In genomic region chr1:161163793-161164192, GRCh38 we compare ENCODE assay signal across 16 cellular contexts. TPM values are rescaled to one million over a fixed set of nuclear protein-coding genes. Genes with fewer than 3 reads are reported as not detected.
DNase-seq lines count a peak whose midpoint lies in the region; ATAC-seq and TF ChIP-seq lines count a peak whose summit lies in the region.
"Had no signal": no experiment of that assay in that cellular context is flagged by ENCODE, and none has a peak within 500 bp of the region (broad histone marks: within the 10 kb centered on the region; RNA-seq: fewer than 3 reads in every experiment).

No MANE protein-coding gene starts in this region.

- CTCF ChIA-PET in MCF 10A (lab: Yijun Ruan, JAX): interaction anchor here (0.6 to 4.9 kb wide), 6 partner anchors 17 to 218 kb away, joined by 4 to 56 read pairs (median 22); partner anchors contain the start of genes NDUFS2 and TOMM40L
- CTCF ChIA-PET in mammary epithelial cell (lab: Charles Lee; ENCODE audit: low non-redundant PET): no interaction called here
- CTCF ChIA-PET in naive thymus-derived CD4-positive, alpha-beta T cell (lab: Charles Lee): interaction anchor here (2.9 kb wide), 1 partner anchor 62 kb away, joined by 25 read pairs; the partner anchor contains the start of gene TOMM40L

- H3K27me3 ChIP-seq in mammary epithelial cell (ENCODE audit: insufficient read depth, low read length) (no peaks in the 10 kb centered on the region), upper lobe of right lung (no peaks in the 10 kb centered on the region)
- no peaks in the 10 kb centered on the region for H3K27me3 ChIP-seq in naive thymus-derived CD4-positive, alpha-beta T cell (ENCODE audit: control insufficient read depth in 2 of 2, insufficient read depth in 2 of 2, low read length in 2 of 2)
- H3K27me3 ChIP-seq: ascending aorta, right lobe of liver had no signal

- intact Hi-C loops in MCF 10A (cut with micrococcal nuclease) (no loop called here), mammary epithelial cell (cut with micrococcal nuclease) (no loop called here), upper lobe of right lung (cut with DNase I) (no loop called here)
- intact Hi-C loops in activated T-helper 2 cell treated with anti-CD3 and anti-CD28 coated beads, Interferon-gamma antibody, Interleukin-2, Interleukin-4, amounts not matched to agents 10 μg/mL and 5 μg/mL and 100 μg/mL, durations not matched to agents 14 hours and 24 hours and 36 hours (cut with micrococcal nuclease): no loop called here
- intact Hi-C loops in naive thymus-derived CD4-positive, alpha-beta T cell (cut with micrococcal nuclease): no loop called here

- DNase-seq in MCF 10A (ENCODE audit: unreplicated experiment) (no peak), mammary epithelial cell (no peak), upper lobe of right lung (peak; percentile 48), AG20443 (ENCODE audit: low spot score) (no peak), NCI-H1694 treated with DMSO at 0.1 percent for 48 hours (lab: John Stamatoyannopoulos, UW) (no peak)
- no peak for DNase-seq in activated T-helper 2 cell treated with anti-CD3 and anti-CD28 coated beads, Interferon-gamma antibody, Interleukin-2, Interleukin-4, amounts not matched to agents 10 μg/mL and 5 μg/mL and 100 μg/mL, durations not matched to agents 14 hours and 24 hours and 36 hours (ENCODE audit: low spot score)
- no peak for DNase-seq in naive thymus-derived CD4-positive, alpha-beta T cell
- DNase-seq: activated CD4-positive, alpha-beta T cell treated with anti-CD3 and anti-CD28 coated beads, Interleukin-2, amount 50 U/mL, for 48 hours; Calu3; H7; MM.1S; NCI-H1694; nucleus accumbens; right lobe of liver had no signal

- H3K27ac ChIP-seq in mammary epithelial cell (ENCODE audit: insufficient read depth, low read depth, low read length) (no peak overlapping the region), upper lobe of right lung (no peak overlapping the region)
- no peak overlapping the region for H3K27ac ChIP-seq in naive thymus-derived CD4-positive, alpha-beta T cell (ENCODE audit: low read depth, low read length)
- H3K27ac ChIP-seq: right lobe of liver had no signal

- no peak for ATAC-seq in naive thymus-derived CD4-positive, alpha-beta T cell
- ATAC-seq in upper lobe of right lung (no peak), HG02642 (IDR thresholded peaks at IDR 0.05; ENCODE audit: poor library complexity, unreplicated experiment) (no peak)
- ATAC-seq: right lobe of liver had no signal

- H3K4me1 Mint-ChIP-seq in MCF 10A (ENCODE audit: insufficient read depth, unreplicated experiment): peaks cover 58% of the 10 kb centered on the region
- peaks cover 48% of the 10 kb centered on the region for H3K4me1 Mint-ChIP-seq in activated T-helper 2 cell treated with anti-CD3 and anti-CD28 coated beads, Interferon-gamma antibody, Interleukin-2, Interleukin-4, amounts not matched to agents 10 μg/mL and 5 μg/mL and 100 μg/mL, durations not matched to agents 14 hours and 24 hours and 36 hours (ENCODE audit: low read depth)
- peaks cover 48 to 89% (median 75%) of the 10 kb centered on the region in 7 donors for H3K4me1 Mint-ChIP-seq in naive thymus-derived CD4-positive, alpha-beta T cell

- in situ Hi-C loops in mammary epithelial cell (cut with MboI; ENCODE audit: low sequenced_read_pairs in 2 of 2): no loop called here

- H3K9ac ChIP-seq in mammary epithelial cell (ENCODE audit: insufficient read depth, low read length): no peak overlapping the region

- H3K36me3 ChIP-seq in mammary epithelial cell (ENCODE audit: insufficient read depth, low read length) (peaks cover 8% of the 10 kb centered on the region), upper lobe of right lung (peaks cover 33% of the 10 kb centered on the region)
- H3K36me3 ChIP-seq in naive thymus-derived CD4-positive, alpha-beta T cell (ENCODE audit: control insufficient read depth in 2 of 3, insufficient read depth in 3 of 3, low read length in 3 of 3): peaks cover 0 to 46% (median 0%) of the 10 kb centered on the region in 3 experiments

- H3K4me1 ChIP-seq in mammary epithelial cell (ENCODE audit: insufficient read depth, low read length) (peaks cover 31% of the 10 kb centered on the region), upper lobe of right lung (peaks cover 29% of the 10 kb centered on the region)
- H3K4me1 ChIP-seq in naive thymus-derived CD4-positive, alpha-beta T cell (ENCODE audit: control insufficient read depth in 2 of 2, insufficient read depth in 2 of 2, low read length in 2 of 2): peaks cover 32 to 33% of the 10 kb centered on the region in 2 donors

- TF ChIP-seq CTCF in MCF 10A (IDR thresholded peaks at IDR 0.05; ENCODE audit: unreplicated experiment) (no peak), mammary epithelial cell (conservative IDR thresholded peaks at IDR 0.05 in 1 of 2, IDR thresholded peaks at IDR 0.05 in 1 of 2; ENCODE audit: extremely low read depth in 1 of 2, insufficient read depth in 1 of 2, low read depth in 1 of 2, low read length in 2 of 2) (no peak), upper lobe of right lung (IDR thresholded peaks at IDR 0.05) (no peak)

- no TSS peak for BruUV-seq in MCF 10A (replicated peaks; lab: Mats Ljungman, UMichigan)
- BruUV-seq in mammary epithelial cell (replicated peaks; lab: Mats Ljungman, UMichigan): no TSS peak

- peak overlapping the region; percentile 100 for H3K27ac Mint-ChIP-seq in MCF 10A (ENCODE audit: low read depth, unreplicated experiment)
- peak overlapping the region; percentile 21 for H3K27ac Mint-ChIP-seq in activated T-helper 2 cell treated with anti-CD3 and anti-CD28 coated beads, Interferon-gamma antibody, Interleukin-2, Interleukin-4, amounts not matched to agents 10 μg/mL and 5 μg/mL and 100 μg/mL, durations not matched to agents 14 hours and 24 hours and 36 hours
- peak overlapping the region; percentile 54 to 99 (median 95) for H3K27ac Mint-ChIP-seq in naive thymus-derived CD4-positive, alpha-beta T cell

- dilution Hi-C loops in mammary epithelial cell (cut with HindIII; ENCODE audit: low sequenced_read_pairs): no loop called here

- POLR2A ChIA-PET in MCF 10A (lab: Yijun Ruan, JAX): interaction anchor here (3.9 to 5.3 kb wide), 4 partner anchors 10 to 47 kb away, joined by 51 to 77 read pairs (median 64); partner anchors contain the start of genes DEDD, NDUFS2, NIT1 and PFDN2
- POLR2A ChIA-PET in naive thymus-derived CD4-positive, alpha-beta T cell (lab: Charles Lee): interaction anchor here (1.3 to 6.5 kb wide), 5 partner anchors 17 to 62 kb away, joined by 3 to 81 read pairs (median 16); partner anchors contain the start of genes ADAMTS4, NDUFS2, NIT1 and PFDN2

- peaks cover 51% of the 10 kb centered on the region for H3K36me3 Mint-ChIP-seq in MCF 10A (ENCODE audit: insufficient read depth, unreplicated experiment)
- H3K36me3 Mint-ChIP-seq in activated T-helper 2 cell treated with anti-CD3 and anti-CD28 coated beads, Interferon-gamma antibody, Interleukin-2, Interleukin-4, amounts not matched to agents 10 μg/mL and 5 μg/mL and 100 μg/mL, durations not matched to agents 14 hours and 24 hours and 36 hours (ENCODE audit: low read depth): peaks cover 61% of the 10 kb centered on the region
- peaks cover 5 to 18% (median 13%) of the 10 kb centered on the region in 5 donors for H3K36me3 Mint-ChIP-seq in naive thymus-derived CD4-positive, alpha-beta T cell

- WGBS in mammary epithelial cell (ENCODE audit: low coverage, missing lambda C conversion rate): 67% methylated on average over 5 of the region's 5 CpGs

- H3K4me3 ChIP-seq in mammary epithelial cell (replicated peaks in 1 of 3; ENCODE audit: insufficient read depth in 1 of 3, low read depth in 2 of 3, low read length in 3 of 3) (no peak overlapping the region), upper lobe of right lung (no peak overlapping the region)
- H3K4me3 ChIP-seq in naive thymus-derived CD4-positive, alpha-beta T cell (ENCODE audit: low read length): no peak overlapping the region
- H3K4me3 ChIP-seq: ascending aorta, right lobe of liver had no signal

- H3K9me3 Mint-ChIP-seq in MCF 10A (ENCODE audit: unreplicated experiment): no peaks in the 10 kb centered on the region
- H3K9me3 Mint-ChIP-seq in activated T-helper 2 cell treated with anti-CD3 and anti-CD28 coated beads, Interferon-gamma antibody, Interleukin-2, Interleukin-4, amounts not matched to agents 10 μg/mL and 5 μg/mL and 100 μg/mL, durations not matched to agents 14 hours and 24 hours and 36 hours: no peaks in the 10 kb centered on the region
- no peaks in the 10 kb centered on the region for H3K9me3 Mint-ChIP-seq in naive thymus-derived CD4-positive, alpha-beta T cell

- H2AFZ ChIP-seq in mammary epithelial cell (ENCODE audit: low read depth, low read length): no peak overlapping the region

- H3K79me2 ChIP-seq in mammary epithelial cell (ENCODE audit: insufficient read depth, low read length): peaks cover 19% of the 10 kb centered on the region

- H3K9me3 ChIP-seq in mammary epithelial cell (replicated peaks; ENCODE audit: insufficient read depth, low read length) (no peaks in the 10 kb centered on the region), upper lobe of right lung (no peaks in the 10 kb centered on the region)
- no peaks in the 10 kb centered on the region for H3K9me3 ChIP-seq in naive thymus-derived CD4-positive, alpha-beta T cell (ENCODE audit: control insufficient read depth in 2 of 3, low read length in 3 of 3)
- H3K9me3 ChIP-seq: ascending aorta, right lobe of liver had no signal

- H3K4me3 Mint-ChIP-seq in MCF 10A (ENCODE audit: unreplicated experiment): no peak overlapping the region
- no peak overlapping the region for H3K4me3 Mint-ChIP-seq in activated T-helper 2 cell treated with anti-CD3 and anti-CD28 coated beads, Interferon-gamma antibody, Interleukin-2, Interleukin-4, amounts not matched to agents 10 μg/mL and 5 μg/mL and 100 μg/mL, durations not matched to agents 14 hours and 24 hours and 36 hours (ENCODE audit: low read depth)
- H3K4me3 Mint-ChIP-seq in naive thymus-derived CD4-positive, alpha-beta T cell: peak overlapping the region in 3 of 10 donors; percentile 12 to 38 (median 21)

- H3K27me3 Mint-ChIP-seq in MCF 10A (ENCODE audit: insufficient read depth, unreplicated experiment): no peaks in the 10 kb centered on the region
- H3K27me3 Mint-ChIP-seq in activated T-helper 2 cell treated with anti-CD3 and anti-CD28 coated beads, Interferon-gamma antibody, Interleukin-2, Interleukin-4, amounts not matched to agents 10 μg/mL and 5 μg/mL and 100 μg/mL, durations not matched to agents 14 hours and 24 hours and 36 hours (ENCODE audit: low read depth): no peaks in the 10 kb centered on the region
- no peaks in the 10 kb centered on the region for H3K27me3 Mint-ChIP-seq in naive thymus-derived CD4-positive, alpha-beta T cell

- no peaks in the 10 kb centered on the region for H4K20me1 ChIP-seq in mammary epithelial cell (ENCODE audit: insufficient read depth, low read length)

- no peak overlapping the region for H3K4me2 ChIP-seq in mammary epithelial cell (ENCODE audit: insufficient read depth, low read depth, low read length)

RNA-seq across cellular contexts. Expression of gene PPOX, which starts 2.4 kb away (rescaled TPM):
- 30.3 and 32.4 TPM in 2 replicates for total RNA-seq in MCF 10A (2022)
- total RNA-seq in mammary epithelial cell: 10 to 100 TPM; 13.0 to 15.6 TPM
- 11.8 TPM for polyA plus RNA-seq in mammary epithelial cell
- polyA minus RNA-seq in mammary epithelial cell: 6.0 TPM
- total RNA-seq in activated T-helper 2 cell treated with anti-CD3 and anti-CD28 coated beads, Interferon-gamma antibody, Interleukin-2, Interleukin-4, amounts not matched to agents 10 μg/mL and 5 μg/mL and 100 μg/mL, durations not matched to agents 14 hours and 24 hours and 36 hours: 35.6 and 36.5 TPM in 2 replicates
- total RNA-seq in naive thymus-derived CD4-positive, alpha-beta T cell: 10 to 100 TPM; 39.7 to 76.2 (median 43.4) TPM
- polyA plus RNA-seq in naive thymus-derived CD4-positive, alpha-beta T cell: 10 to 100 TPM; 20.1 to 22.9 TPM
- 23.3 TPM for total RNA-seq in upper lobe of right lung

RNA-seq across cellular contexts. Expression of gene USP21, which starts 4.5 kb away (rescaled TPM):
- total RNA-seq in MCF 10A (2022) (33.8 and 36.6 TPM in 2 replicates), mammary epithelial cell (10 to 100 TPM in 1 of 2 donors, 1 to 10 TPM in 1; 6.5 to 16.8 TPM), upper lobe of right lung (27.7 TPM)
- polyA plus RNA-seq in mammary epithelial cell: 14.8 TPM
- 14.0 TPM for polyA minus RNA-seq in mammary epithelial cell
- total RNA-seq in activated T-helper 2 cell treated with anti-CD3 and anti-CD28 coated beads, Interferon-gamma antibody, Interleukin-2, Interleukin-4, amounts not matched to agents 10 μg/mL and 5 μg/mL and 100 μg/mL, durations not matched to agents 14 hours and 24 hours and 36 hours: 31.9 and 33.0 TPM in 2 replicates
- total RNA-seq in naive thymus-derived CD4-positive, alpha-beta T cell: 10 to 100 TPM; 36.0 to 66.0 (median 38.6) TPM
- polyA plus RNA-seq in naive thymus-derived CD4-positive, alpha-beta T cell: 10 to 100 TPM; 15.2 to 35.0 TPM

RNA-seq across cellular contexts. Expression of gene UFC1, which starts 10.0 kb away (rescaled TPM):
- total RNA-seq in MCF 10A (2022): 123 and 125 TPM in 2 replicates
- 10 to 100 TPM; 49.2 to 59.3 TPM for total RNA-seq in mammary epithelial cell
- polyA plus RNA-seq in mammary epithelial cell: 103 TPM
- 57.0 TPM for polyA minus RNA-seq in mammary epithelial cell
- 91.5 and 91.8 TPM in 2 replicates for total RNA-seq in activated T-helper 2 cell treated with anti-CD3 and anti-CD28 coated beads, Interferon-gamma antibody, Interleukin-2, Interleukin-4, amounts not matched to agents 10 μg/mL and 5 μg/mL and 100 μg/mL, durations not matched to agents 14 hours and 24 hours and 36 hours
- 100 to 1,000 TPM in 2 of 5 experiments, 10 to 100 TPM in 3; 83.7 to 116 (median 98.9) TPM for total RNA-seq in naive thymus-derived CD4-positive, alpha-beta T cell
- polyA plus RNA-seq in naive thymus-derived CD4-positive, alpha-beta T cell: 100 to 1,000 TPM; 129 to 132 TPM
- total RNA-seq in upper lobe of right lung: 84.4 TPM

RNA-seq across cellular contexts. Expression of gene B4GALT3, which starts 13.5 kb away (rescaled TPM):
- total RNA-seq in MCF 10A (2022) (50.0 and 51.7 TPM in 2 replicates), mammary epithelial cell (10 to 100 TPM; 25.8 to 32.1 TPM), upper lobe of right lung (35.7 TPM)
- polyA plus RNA-seq in mammary epithelial cell: 33.8 TPM
- polyA minus RNA-seq in mammary epithelial cell: 120 TPM
- total RNA-seq in activated T-helper 2 cell treated with anti-CD3 and anti-CD28 coated beads, Interferon-gamma antibody, Interleukin-2, Interleukin-4, amounts not matched to agents 10 μg/mL and 5 μg/mL and 100 μg/mL, durations not matched to agents 14 hours and 24 hours and 36 hours: 57.5 and 57.6 TPM in 2 replicates
- 10 to 100 TPM; 40.5 to 83.7 (median 54.3) TPM for total RNA-seq in naive thymus-derived CD4-positive, alpha-beta T cell
- polyA plus RNA-seq in naive thymus-derived CD4-positive, alpha-beta T cell: 10 to 100 TPM; 36.2 to 52.5 TPM

RNA-seq across cellular contexts. Expression of gene DEDD, which starts 31.3 kb away (rescaled TPM):
- 63.1 and 73.6 TPM in 2 replicates for total RNA-seq in MCF 10A (2022)
- total RNA-seq in mammary epithelial cell: 10 to 100 TPM; 40.0 to 42.3 TPM
- polyA plus RNA-seq in mammary epithelial cell: 51.4 TPM
- 97.2 TPM for polyA minus RNA-seq in mammary epithelial cell
- total RNA-seq in activated T-helper 2 cell treated with anti-CD3 and anti-CD28 coated beads, Interferon-gamma antibody, Interleukin-2, Interleukin-4, amounts not matched to agents 10 μg/mL and 5 μg/mL and 100 μg/mL, durations not matched to agents 14 hours and 24 hours and 36 hours: 37.5 and 40.3 TPM in 2 replicates
- total RNA-seq in naive thymus-derived CD4-positive, alpha-beta T cell: 10 to 100 TPM; 34.3 to 43.0 (median 36.0) TPM
- polyA plus RNA-seq in naive thymus-derived CD4-positive, alpha-beta T cell: 10 to 100 TPM; 34.0 to 48.7 TPM
- total RNA-seq in upper lobe of right lung: 37.5 TPM

Comparison
In these comparisons a context has a peak if more than half of its experiments do, and no peak if none do; other contexts are left out.
1. H3K27ac Mint-ChIP-seq: peak in every context shown above with its lines; median percentile 100 in MCF 10A; 95 in naive thymus-derived CD4-positive, alpha-beta T cell; 21 in activated T-helper 2 cell treated with anti-CD3 and anti-CD28 coated beads, Interferon-gamma antibody, Interleukin-2, Interleukin-4, amounts not matched to agents 10 μg/mL and 5 μg/mL and 100 μg/mL, durations not matched to agents 14 hours and 24 hours and 36 hours.